In the genomic region with DNA sequence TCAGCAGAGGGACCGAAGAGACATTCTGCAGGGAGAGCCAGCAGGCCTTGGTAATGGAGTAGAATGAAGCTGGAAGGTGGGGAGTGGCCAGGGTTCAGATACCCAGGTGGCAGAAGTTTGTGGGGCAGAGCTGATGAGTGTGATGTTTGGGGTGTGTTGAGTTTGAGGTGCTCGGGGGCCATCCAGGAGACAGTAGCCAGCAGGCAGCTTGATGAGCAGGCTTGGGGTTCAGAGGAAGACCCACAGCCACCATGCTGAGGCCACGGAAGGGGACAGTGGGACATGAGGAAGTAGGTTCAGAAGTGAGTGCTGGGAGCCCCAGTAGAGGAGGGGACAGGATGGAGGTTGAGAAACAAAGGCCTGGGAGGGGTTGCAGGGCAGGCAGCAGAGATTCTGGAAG, we compare ENCODE assay signal across 21 cellular contexts. TPM values are rescaled to one million over a fixed set of nuclear protein-coding genes. Genes with fewer than 3 reads are reported as not detected.
"Had no signal": no experiment of that assay in that cellular context is flagged by ENCODE, and none has a peak within 500 bp of the region (broad histone marks: within the 10 kb centered on the region; RNA-seq: fewer than 3 reads in every experiment).

No MANE protein-coding gene starts in this region.

- H3K36me3 Mint-ChIP-seq: immature natural killer cell, naive B cell had no signal

- H3K36me3 ChIP-seq: colonic mucosa, esophagus muscularis mucosa, gastrocnemius medialis, right atrium auricular region had no signal

- H3K27me3 ChIP-seq: right atrium auricular region had no signal

- DNase-seq: cerebellar nuclear complex; colonic mucosa; effector memory CD4-positive, alpha-beta T cell; immature natural killer cell; kidney; left cardiac atrium; left ventricle myocardium superior; mesenchymal stem cell; naive B cell; small intestine; stimulated activated CD4-positive, alpha-beta T cell treated with anti-CD3 and anti-CD28 coated beads, Interleukin-12 subunit alpha, Interleukin-12 subunit beta, amount 100 ng/mL, for 4 hours; stimulated activated naive CD4-positive, alpha-beta T cell; trophoblast cell had no signal

- H3K4me3 ChIP-seq: colonic mucosa, dorsolateral prefrontal cortex, esophagus muscularis mucosa, gastrocnemius medialis, lung, right atrium auricular region had no signal

- H3K4me3 Mint-ChIP-seq: immature natural killer cell, nephron had no signal

- H3K9me3 ChIP-seq: colonic mucosa, esophagus muscularis mucosa, gastrocnemius medialis, right atrium auricular region had no signal

- ATAC-seq: gastrocnemius medialis, left cardiac atrium, left ventricle myocardium superior had no signal

- H3K27ac ChIP-seq: colonic mucosa, dorsolateral prefrontal cortex, epithelial cell of prostate, esophagus muscularis mucosa, gastrocnemius medialis, right atrium auricular region had no signal

- H3K27ac Mint-ChIP-seq: immature natural killer cell, nephron had no signal

- H3K9me3 Mint-ChIP-seq: immature natural killer cell, naive B cell, nephron had no signal

RNA-seq across cellular contexts. Expression of gene FOXS1, which starts 11.1 kb away (rescaled TPM):
- polyA plus RNA-seq: immature natural killer cell had no signal

RNA-seq across cellular contexts. Expression of gene DUSP15, which starts 13.8 kb away (rescaled TPM):
- total RNA-seq: fibroblast of villous mesenchyme had no signal
- polyA plus RNA-seq: immature natural killer cell had no signal

RNA-seq across cellular contexts. Expression of gene TTLL9, which starts 13.9 kb away (rescaled TPM):
- total RNA-seq: colonic mucosa, fibroblast of villous mesenchyme, gastrocnemius medialis, left ventricle myocardium superior, right atrium auricular region had no signal

RNA-seq across cellular contexts. Expression of gene MYLK2, which starts 37.4 kb away (rescaled TPM):
- total RNA-seq: kidney had no signal
- polyA plus RNA-seq: immature natural killer cell had no signal
